ENCODE assay signal across 15 cellular contexts in the genomic region with DNA sequence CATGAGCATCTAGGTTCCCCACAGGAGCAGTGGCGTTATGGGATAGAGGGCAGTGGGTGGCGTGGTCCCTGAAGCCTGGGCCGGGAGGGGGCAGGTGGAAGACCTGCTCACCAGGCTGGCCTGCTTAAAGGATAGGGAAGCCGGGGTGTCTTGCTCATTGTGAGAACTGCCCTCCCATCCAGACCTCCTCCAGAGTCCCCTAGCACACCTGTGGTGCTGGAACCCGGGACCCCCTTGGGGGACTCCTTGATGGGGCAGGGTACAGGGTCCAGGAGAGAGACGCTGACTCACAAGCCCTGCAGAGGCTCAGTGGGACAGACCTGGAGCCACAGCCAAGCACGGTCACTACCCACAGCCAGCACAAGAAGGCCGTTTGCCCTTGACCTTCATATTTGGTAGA. TPM values are rescaled to one million over a fixed set of nuclear protein-coding genes. Genes with fewer than 3 reads are reported as not detected.
DNase-seq lines count a peak whose midpoint lies in the region; TF ChIP-seq lines count a peak whose summit lies in the region.
"Had no signal": no experiment of that assay in that cellular context is flagged by ENCODE, and none has a peak within 500 bp of the region (broad histone marks: within the 10 kb centered on the region; RNA-seq: fewer than 3 reads in every experiment).

No MANE protein-coding gene starts in this region.

- H3K36me3 ChIP-seq in PC-9 (ENCODE audit: low read depth) (no peaks in the 10 kb centered on the region), esophagus (ENCODE audit: control insufficient read depth in 2 of 2, insufficient read depth in 2 of 2, low read length in 1 of 2) (peaks cover 0 to 7% of the 10 kb centered on the region in 2 donors), sigmoid colon (no peaks in the 10 kb centered on the region), adrenal gland (replicated peaks in 1 of 2) (no peaks in the 10 kb centered on the region), H7 (replicated peaks; ENCODE audit: control insufficient read depth, insufficient read depth, low read length) (no peaks in the 10 kb centered on the region)
- H3K36me3 ChIP-seq: BLaER1, SJCRH30 had no signal

- H3K27me3 ChIP-seq in PC-9 (ENCODE audit: insufficient read depth, low read depth) (no peaks in the 10 kb centered on the region), esophagus (ENCODE audit: control insufficient read depth in 1 of 2, insufficient read depth in 2 of 2, low read length in 2 of 2) (peaks cover 0 to 5% of the 10 kb centered on the region in 2 donors), sigmoid colon (peaks cover 7 to 70% (median 18%) of the 10 kb centered on the region in 3 donors), adrenal gland (peaks cover 34% of the 10 kb centered on the region), H7 (ENCODE audit: control insufficient read depth, insufficient read depth, low read length) (peaks cover 30% of the 10 kb centered on the region)

- no peaks in the 10 kb centered on the region for H3K79me2 ChIP-seq in PC-9 (ENCODE audit: low read depth)

- TF ChIP-seq CTCF in Calu3 (IDR thresholded peaks at IDR 0.05; ENCODE audit: unreplicated experiment) (no peak), PC-9 (conservative IDR thresholded peaks at IDR 0.05) (no peak), sigmoid colon (IDR thresholded peaks at IDR 0.05) (no peak), adrenal gland (IDR thresholded peaks at IDR 0.05) (no peak)

- 78 to 81% methylated on average over 8 of the region's 8 CpGs for WGBS in esophagus, 2 donors
- WGBS in sigmoid colon, 2 donors: 84 to 85% methylated on average over 8 of the region's 8 CpGs
- WGBS in adrenal gland, 4 donors: 70 to 83% (median 78%) methylated on average over 6 to 8 of the region's 8 CpGs

- H3K4me3 Mint-ChIP-seq in Calu3 (ENCODE audit: low read depth, unreplicated experiment): no peak overlapping the region

- CTCF ChIA-PET in Calu3 (lab: Charles Lee): no interaction called here
- CTCF ChIA-PET in PC-9 (lab: Charles Lee): no interaction called here

- H3K27ac ChIP-seq in PC-9: peak overlapping the region; percentile 69
- peak overlapping the region; percentile 91 to 97 for H3K27ac ChIP-seq in esophagus (ENCODE audit: low read depth in 2 of 2, low read length in 1 of 2)
- no peak overlapping the region for H3K27ac ChIP-seq in sigmoid colon
- no peak overlapping the region for H3K27ac ChIP-seq in adrenal gland
- H3K27ac ChIP-seq: BLaER1, SJCRH30 had no signal

- TF ChIP-seq POLR2A in sigmoid colon (IDR thresholded peaks at IDR 0.05) (no peak), adrenal gland (IDR thresholded peaks at IDR 0.05) (no peak)

- H3K27me3 Mint-ChIP-seq in Calu3 (ENCODE audit: unreplicated experiment): peaks cover 8% of the 10 kb centered on the region

- intact Hi-C loops in Calu3 (cut with micrococcal nuclease; ENCODE audit: unreplicated experiment) (loop anchor here (5.0 kb wide), 1 partner anchor 78 kb away; a partner anchor contains a TSS), PC-9 (cut with micrococcal nuclease; ENCODE audit: unreplicated experiment) (loop anchor here (5.0 kb wide), 1 partner anchor 393 kb away; a partner anchor contains a TSS), sigmoid colon (cut with DNase I) (no loop called here), adrenal gland (cut with DNase I) (no loop called here)

- no peaks in the 10 kb centered on the region for H3K9me3 Mint-ChIP-seq in Calu3 (ENCODE audit: low read depth, unreplicated experiment)

- H3F3A ChIP-seq in PC-9 (ENCODE audit: insufficient read depth, low read depth): peaks cover 40% of the 10 kb centered on the region; the same call in 1 of the 2 replicates

- peaks cover 66% of the 10 kb centered on the region for H3K4me1 ChIP-seq in PC-9 (replicated peaks; ENCODE audit: insufficient read depth)
- H3K4me1 ChIP-seq in esophagus (ENCODE audit: control insufficient read depth in 2 of 2, insufficient read depth in 2 of 2, low read length in 1 of 2): peaks cover 5 to 14% of the 10 kb centered on the region in 2 donors
- peaks cover 0 to 9% (median 8%) of the 10 kb centered on the region in 4 donors for H3K4me1 ChIP-seq in sigmoid colon
- no peaks in the 10 kb centered on the region for H3K4me1 ChIP-seq in adrenal gland (replicated peaks in 1 of 2)
- H3K4me1 ChIP-seq: BLaER1, SJCRH30 had no signal

- DNase-seq in Calu3 (no peak), PC-9 (no peak), sigmoid colon (peak; percentile 28), adrenal gland (no peak), H7 (no peak), NCI-H1417 treated with DMSO at 0.1 percent for 48 hours (lab: John Stamatoyannopoulos, UW) (no peak)
- DNase-seq: Karpas-422, MM.1S, NCI-H1105 treated with DMSO at 0.1 percent for 48 hours, NCI-H2029, NCI-H2171 treated with DMSO at 0.1 percent for 48 hours, NCI-H774, SJCRH30 had no signal

- peaks cover 23% of the 10 kb centered on the region for H3K36me3 Mint-ChIP-seq in Calu3 (ENCODE audit: insufficient read depth, unreplicated experiment)

- H3K4me1 Mint-ChIP-seq in Calu3 (ENCODE audit: low read depth, unreplicated experiment): peaks cover 58% of the 10 kb centered on the region

- no peak for TF ChIP-seq EP300 in sigmoid colon (IDR thresholded peaks at IDR 0.05)

- no peak overlapping the region for H2AFZ ChIP-seq in PC-9

- no peaks in the 10 kb centered on the region for H4K20me1 ChIP-seq in PC-9 (ENCODE audit: insufficient read depth)
- H4K20me1 ChIP-seq: BLaER1 had no signal

- no peaks in the 10 kb centered on the region for H3K9me2 ChIP-seq in PC-9 (ENCODE audit: insufficient read depth)

- H3K9me3 ChIP-seq in PC-9 (ENCODE audit: insufficient read depth, low read depth) (no peaks in the 10 kb centered on the region), esophagus (ENCODE audit: control insufficient read depth in 2 of 2, insufficient read depth in 1 of 2, low read depth in 1 of 2, low read length in 1 of 2) (no peaks in the 10 kb centered on the region), sigmoid colon (no peaks in the 10 kb centered on the region), adrenal gland (replicated peaks in 1 of 3) (no peaks in the 10 kb centered on the region)
- H3K9me3 ChIP-seq: SJCRH30 had no signal

- peak overlapping the region; percentile 46 for H3K4me2 ChIP-seq in PC-9
- H3K4me2 ChIP-seq: BLaER1 had no signal

- H3K27ac Mint-ChIP-seq in Calu3 (ENCODE audit: unreplicated experiment): peak overlapping the region; percentile 75

- POLR2A ChIA-PET in PC-9 (lab: Charles Lee; ENCODE audit: unreplicated experiment): no interaction called here

- H3K4me3 ChIP-seq in PC-9: no peak overlapping the region
- H3K4me3 ChIP-seq in esophagus (ENCODE audit: low read depth in 1 of 2, low read length in 2 of 2): peak overlapping the region in 1 of 2 donors; percentile 12
- no peak overlapping the region for H3K4me3 ChIP-seq in sigmoid colon
- no peak overlapping the region for H3K4me3 ChIP-seq in adrenal gland
- H3K4me3 ChIP-seq in H7 (ENCODE audit: insufficient read depth, low read depth, low read length): no peak overlapping the region
- H3K4me3 ChIP-seq: BLaER1, SJCRH30 had no signal

- BruUV-seq in Calu3 (replicated peaks; lab: Mats Ljungman, UMichigan): no TSS peak
- BruUV-seq in PC-9 (replicated peaks; lab: Mats Ljungman, UMichigan): no TSS peak

RNA-seq across cellular contexts. Expression of a gene that starts 2.8 kb away (rescaled TPM):
- 0.59 and 1.1 TPM in 2 replicates for total RNA-seq in Calu3 (2022)
- total RNA-seq in PC-9 (2021): 0.26 and 0.60 TPM in 2 replicates
- 1,000 to 10,000 TPM; 3,283 to 3,991 TPM for polyA plus RNA-seq in esophagus
- total RNA-seq in sigmoid colon: not detected
- polyA plus RNA-seq in sigmoid colon: 1 to 10 TPM in 1 of 3 donors, under 1 TPM in 1, not detected in 1; 0.47 to 3.0 TPM
- 1 to 10 TPM in 4 of 8 donors, under 1 TPM in 2, not detected in 2; 0.48 to 3.2 (median 1.5) TPM for total RNA-seq in adrenal gland
- polyA plus RNA-seq in adrenal gland: 1 to 10 TPM in 2 of 3 donors, under 1 TPM in 1; 0.72 to 4.1 (median 3.2) TPM
- total RNA-seq in H7 (2014; rRNA removed; shearing (Covaris generic)): 0.67 TPM in 1 of 2 replicates, not detected in the other
- total RNA-seq: SJCRH30 had no signal

Comparison
In these comparisons a context has a peak if more than half of its experiments do, and no peak if none do; other contexts are left out.
1. H3K27ac ChIP-seq: peak in PC-9 (single experiment) and esophagus (2 of 2); none in sigmoid colon (0 of 4) and adrenal gland (0 of 5).
2. intact Hi-C loops: an anchor here in Calu3 (5.0 kb wide) and PC-9 (5.0 kb wide); none called in sigmoid colon and adrenal gland.